ENCODE assay signal across 8 cellular contexts in genomic region chr4:142817442-142817841, GRCh38. TPM values are rescaled to one million over a fixed set of nuclear protein-coding genes. Genes with fewer than 3 reads are reported as not detected.
DNase-seq lines count a peak whose midpoint lies in the region; ATAC-seq and TF ChIP-seq lines count a peak whose summit lies in the region.

No MANE protein-coding gene starts in this region.

- no peaks in the 10 kb centered on the region for H3K36me3 Mint-ChIP-seq in activated T-helper 17 cell treated with anti-CD3 and anti-CD28 coated beads, Interleukin-2, amount 50 U/mL, for 72 hours (ENCODE audit: low read depth)

- no peaks in the 10 kb centered on the region for H3K4me1 ChIP-seq in MM.1S (ENCODE audit: low read length)

- no peak overlapping the region for H3K27ac ChIP-seq in MM.1S (ENCODE audit: low read length)

- no peaks in the 10 kb centered on the region for H3K9me2 ChIP-seq in MM.1S (replicated peaks; ENCODE audit: insufficient read depth, low read length)

- H4K20me1 ChIP-seq in MM.1S (ENCODE audit: insufficient read depth, low read length) = no peaks in the 10 kb centered on the region

- no peak for TF ChIP-seq CTCF in AG04449 (IDR thresholded peaks at IDR 0.05; ENCODE audit: insufficient read depth, low read length, missing control alignments)
- no peak for TF ChIP-seq CTCF in GM10266 (IDR thresholded peaks at IDR 0.05; ENCODE audit: control insufficient read depth, insufficient read depth, low read depth, missing control alignments)
- TF ChIP-seq CTCF in MM.1S (IDR thresholded peaks at IDR 0.05; ENCODE audit: low read length) = no peak

- no peaks in the 10 kb centered on the region for H3K27me3 Mint-ChIP-seq in activated T-helper 17 cell treated with anti-CD3 and anti-CD28 coated beads, Interleukin-2, amount 50 U/mL, for 72 hours

- H3K4me2 ChIP-seq in MM.1S (ENCODE audit: low read depth, low read length) = no peak overlapping the region

- H3K4me1 Mint-ChIP-seq in activated T-helper 17 cell treated with anti-CD3 and anti-CD28 coated beads, Interleukin-2, amount 50 U/mL, for 72 hours = peaks cover 14% of the 10 kb centered on the region

- CTCF ChIA-PET in AG04449 (lab: Yijun Ruan, JAX) = no interaction called here

- H2AFZ ChIP-seq in MM.1S (ENCODE audit: low read length) = no peak overlapping the region

- peak overlapping the region; percentile 36 for H3K4me3 Mint-ChIP-seq in activated T-helper 17 cell treated with anti-CD3 and anti-CD28 coated beads, Interleukin-2, amount 50 U/mL, for 72 hours

- peak; percentile 94 for ATAC-seq in activated T-helper 17 cell treated with anti-CD3 and anti-CD28 coated beads, Interleukin-2, amount 50 U/mL, for 72 hours (replicated peaks)
- no peak for ATAC-seq in GM18520 (IDR thresholded peaks at IDR 0.05; ENCODE audit: unreplicated experiment)

- no peaks in the 10 kb centered on the region for H3K9me3 ChIP-seq in MM.1S (replicated peaks; ENCODE audit: insufficient read depth, low read length)

- H3K27ac Mint-ChIP-seq in activated T-helper 17 cell treated with anti-CD3 and anti-CD28 coated beads, Interleukin-2, amount 50 U/mL, for 72 hours = peak overlapping the region; percentile 60

- no peaks in the 10 kb centered on the region for H3K36me3 ChIP-seq in MM.1S (replicated peaks; ENCODE audit: insufficient read depth, low read length)

- DNase-seq in AG04449 (ENCODE audit: low read depth, low spot score) (peak; percentile 87), LoVo (ENCODE audit: low spot score) (peak; percentile 71), kidney glomerular epithelial cell (lab: John Stamatoyannopoulos, UW) (peak; percentile 76), GM10266 (ENCODE audit: extremely low spot score) (no peak), middle frontal gyrus (ENCODE audit: extremely low spot score, low spot score) (no peak), MM.1S (no peak)

- H3K4me3 ChIP-seq in AG04449 (ENCODE audit: low read depth, low read length) (no peak overlapping the region), MM.1S (ENCODE audit: low read length) (no peak overlapping the region)

- POLR2A ChIA-PET in AG04449 (lab: Yijun Ruan, JAX) = interaction anchor here (0.7 to 0.9 kb wide), 3 partner anchors 269 to 412 kb away, joined by 3 to 4 read pairs (median 3); no protein-coding TSS in a partner anchor

- H3F3A ChIP-seq in MM.1S (ENCODE audit: insufficient read depth, low read length) = no peaks in the 10 kb centered on the region

- no peaks in the 10 kb centered on the region for H3K79me2 ChIP-seq in MM.1S (ENCODE audit: low read length)

- no peaks in the 10 kb centered on the region for H3K27me3 ChIP-seq in MM.1S (replicated peaks; ENCODE audit: insufficient read depth, low read length)

- peaks cover 5% of the 10 kb centered on the region for H3K9me3 Mint-ChIP-seq in activated T-helper 17 cell treated with anti-CD3 and anti-CD28 coated beads, Interleukin-2, amount 50 U/mL, for 72 hours

- H3K9ac ChIP-seq in MM.1S (ENCODE audit: low read length) = no peak overlapping the region

RNA-seq across cellular contexts. Expression of gene INPP4B, which starts 28.7 kb away (rescaled TPM):
- total RNA-seq in activated T-helper 17 cell treated with anti-CD3 and anti-CD28 coated beads, Interleukin-2, amount 50 U/mL, for 72 hours = 10 to 100 TPM; 53.9 to 65.0 TPM

Comparison
In these comparisons a context has a peak if more than half of its experiments do, and no peak if none do; other contexts are left out.
1. DNase-seq: peak in AG04449 (single experiment), LoVo (single experiment) and kidney glomerular epithelial cell (single experiment); none in GM10266 (single experiment), middle frontal gyrus (single experiment) and MM.1S (single experiment).